In genomic region chr2:84459028-84459943, GRCh38 we compare ENCODE assay signal across 8 cellular contexts. TPM values are rescaled to one million over a fixed set of nuclear protein-coding genes. Genes with fewer than 3 reads are reported as not detected.
A peak's percentile ranks its signal among the peaks of the same experiment; 100 is the strongest.
DNase-seq lines count a peak whose midpoint lies in the region; ATAC-seq, FAIRE-seq and TF ChIP-seq lines count a peak whose summit lies in the region.

SUCLG1 (minus strand) TSS chr2:84459280; CDS start chr2:84459269, 11 bp downstream.

- ATAC-seq in GM21786 (IDR thresholded peaks at IDR 0.05; ENCODE audit: unreplicated experiment), result peak; percentile 94
- peak; percentile 96 to 97 for ATAC-seq in activated T-cell treated with anti-CD3 and anti-CD28 coated beads, Interleukin-2, amount 50 U/mL, for 72 hours (replicated peaks in 1 of 2)
- peak; percentile 99 for ATAC-seq in stimulated activated effector memory CD8-positive, alpha-beta T cell treated with anti-CD3 and anti-CD28 coated beads, Interleukin-12 subunit alpha, Interleukin-12 subunit beta, amount 100 ng/mL, for 72 hours

- no peaks in the 10 kb centered on the region for H3K27me3 ChIP-seq in esophagus squamous epithelium

- no peaks in the 10 kb centered on the region for H3K36me3 Mint-ChIP-seq in activated T-cell treated with anti-CD3 and anti-CD28 coated beads, Interleukin-2, amount 50 U/mL, for 72 hours (ENCODE audit: insufficient read depth in 2 of 2)
- no peaks in the 10 kb centered on the region for H3K36me3 Mint-ChIP-seq in stimulated activated effector memory CD8-positive, alpha-beta T cell treated with anti-CD3 and anti-CD28 coated beads, Interleukin-12 subunit alpha, Interleukin-12 subunit beta, amount 100 ng/mL, for 72 hours

- peaks cover 54% of the 10 kb centered on the region for H3K4me1 Mint-ChIP-seq in activated T-cell treated with anti-CD3 and anti-CD28 coated beads, Interleukin-2, amount 50 U/mL, for 72 hours (ENCODE audit: low read depth)
- H3K4me1 Mint-ChIP-seq in stimulated activated effector memory CD8-positive, alpha-beta T cell treated with anti-CD3 and anti-CD28 coated beads, Interleukin-12 subunit alpha, Interleukin-12 subunit beta, amount 100 ng/mL, for 72 hours, result peaks cover 38% of the 10 kb centered on the region

- H3K27ac ChIP-seq in KOPT-K1 (ENCODE audit: low read depth, low read length, poor library complexity, severe bottlenecking), result peak within 1 kb of the TSS; percentile 68
- peak within 1 kb of the TSS; percentile 92 to 95 (median 92) for H3K27ac ChIP-seq in esophagus squamous epithelium

- H3K9me3 ChIP-seq in KOPT-K1 (ENCODE audit: insufficient read depth, low read length, poor library complexity, severe bottlenecking), result no peaks in the 10 kb centered on the region
- no peaks in the 10 kb centered on the region for H3K9me3 ChIP-seq in esophagus squamous epithelium

- 0 to 1% methylated on average over 24 to 30 of the region's 57 CpGs for WGBS in esophagus squamous epithelium, 2 donors

- no peaks in the 10 kb centered on the region for H3K9me3 Mint-ChIP-seq in activated T-cell treated with anti-CD3 and anti-CD28 coated beads, Interleukin-2, amount 50 U/mL, for 72 hours
- no peaks in the 10 kb centered on the region for H3K9me3 Mint-ChIP-seq in stimulated activated effector memory CD8-positive, alpha-beta T cell treated with anti-CD3 and anti-CD28 coated beads, Interleukin-12 subunit alpha, Interleukin-12 subunit beta, amount 100 ng/mL, for 72 hours

- H3K36me3 ChIP-seq in KOPT-K1 (ENCODE audit: insufficient read depth, low read length) (no peaks in the 10 kb centered on the region), esophagus squamous epithelium (no peaks in the 10 kb centered on the region)

- peaks cover 12 to 45% (median 15%) of the 10 kb centered on the region in 3 donors for H3K4me1 ChIP-seq in esophagus squamous epithelium

- peak; percentile 34 for FAIRE-seq in RCC 7860 (lab: Jason Lieb, UNC)

- no peak for TF ChIP-seq CTCF in esophagus squamous epithelium (IDR thresholded peaks at IDR 0.05)

- peak in 2 of 4 donors; percentile 31 to 67 for TF ChIP-seq POLR2A in esophagus squamous epithelium (IDR thresholded peaks at IDR 0.05)

- peak within 1 kb of the TSS; percentile 95 to 96 for H3K4me3 Mint-ChIP-seq in activated T-cell treated with anti-CD3 and anti-CD28 coated beads, Interleukin-2, amount 50 U/mL, for 72 hours
- peak within 1 kb of the TSS; percentile 96 for H3K4me3 Mint-ChIP-seq in stimulated activated effector memory CD8-positive, alpha-beta T cell treated with anti-CD3 and anti-CD28 coated beads, Interleukin-12 subunit alpha, Interleukin-12 subunit beta, amount 100 ng/mL, for 72 hours

- intact Hi-C loops in esophagus squamous epithelium (cut with DNase I), result no loop called here

- DNase-seq in DMS79 (lab: John Stamatoyannopoulos, UW) (peak; percentile 74), RCC 7860 (ENCODE audit: low spot score) (peak; percentile 72), esophagus squamous epithelium (lab: John Stamatoyannopoulos, UW) (peak; percentile 25), myocyte (ENCODE audit: low read depth) (peak; percentile 91)
- DNase-seq in activated T-cell treated with anti-CD3 and anti-CD28 coated beads, Interleukin-2, amount 50 U/mL, for 72 hours, result peak; percentile 90 to 93
- DNase-seq in stimulated activated effector memory CD8-positive, alpha-beta T cell treated with anti-CD3 and anti-CD28 coated beads, Interleukin-12 subunit alpha, Interleukin-12 subunit beta, amount 100 ng/mL, for 72 hours (ENCODE audit: low spot score in 2 of 2), result peak; percentile 79 to 93

- peak within 1 kb of the TSS; percentile 89 to 98 (median 96) for H3K4me3 ChIP-seq in esophagus squamous epithelium

- peak within 1 kb of the TSS; percentile 98 for H3K27ac Mint-ChIP-seq in activated T-cell treated with anti-CD3 and anti-CD28 coated beads, Interleukin-2, amount 50 U/mL, for 72 hours
- H3K27ac Mint-ChIP-seq in stimulated activated effector memory CD8-positive, alpha-beta T cell treated with anti-CD3 and anti-CD28 coated beads, Interleukin-12 subunit alpha, Interleukin-12 subunit beta, amount 100 ng/mL, for 72 hours, result peak within 1 kb of the TSS; percentile 99

- H3K27me3 Mint-ChIP-seq in activated T-cell treated with anti-CD3 and anti-CD28 coated beads, Interleukin-2, amount 50 U/mL, for 72 hours (ENCODE audit: low read depth), result no peaks in the 10 kb centered on the region

RNA-seq across cellular contexts. Expression of gene SUCLG1, which starts in this region (rescaled TPM):
- total RNA-seq in activated T-cell treated with anti-CD3 and anti-CD28 coated beads, Interleukin-2, amount 50 U/mL, for 72 hours, result 10 to 100 TPM; 66.0 to 66.8 TPM
- total RNA-seq in esophagus squamous epithelium, result 10 to 100 TPM; 66.6 to 90.6 (median 78.0) TPM
- 53.6 and 55.7 TPM in 2 replicates for total RNA-seq in myocyte
- polyA plus RNA-seq in myocyte (2012), result 56.4 TPM

Comparison
In these comparisons a context has a peak if more than half of its experiments do, and no peak if none do; other contexts are left out.
1. Peak in every context shown above with its lines: DNase-seq, ATAC-seq, H3K4me3 ChIP-seq and H3K27ac ChIP-seq.
2. DNase-seq: peak in every context shown above with its lines; median percentile 92 in activated T-cell treated with anti-CD3 and anti-CD28 coated beads, Interleukin-2, amount 50 U/mL, for 72 hours; 91 in myocyte; 86 in stimulated activated effector memory CD8-positive, alpha-beta T cell treated with anti-CD3 and anti-CD28 coated beads, Interleukin-12 subunit alpha, Interleukin-12 subunit beta, amount 100 ng/mL, for 72 hours; 74 in DMS79; 72 in RCC 7860; 25 in esophagus squamous epithelium.